In the genomic region with DNA sequence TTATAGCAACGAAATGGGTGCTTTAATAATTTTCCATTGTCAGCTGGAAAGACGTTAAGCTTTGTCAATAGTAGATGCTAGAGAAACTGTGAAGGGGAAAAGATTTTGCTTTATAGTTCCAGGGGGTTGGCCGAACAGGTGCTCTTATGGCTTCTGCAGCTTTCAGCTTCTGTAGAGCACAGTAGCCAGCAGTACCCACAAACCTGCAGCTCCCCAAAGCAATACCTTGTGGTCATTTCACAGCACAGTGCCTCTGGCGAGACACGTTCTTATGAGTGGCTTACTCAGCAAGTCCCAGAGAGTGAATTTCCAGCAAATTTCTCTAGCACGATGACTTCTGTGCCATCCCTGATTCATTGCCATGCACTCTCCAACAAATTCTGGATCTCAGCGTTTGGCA, we compare ENCODE assay signal across 19 cellular contexts.
"Had no signal": no experiment of that assay in that cellular context is flagged by ENCODE, and none has a peak within 500 bp of the region (broad histone marks: within the 10 kb centered on the region; RNA-seq: fewer than 3 reads in every experiment).

No MANE protein-coding gene starts in this region.

- H3K4me3 ChIP-seq: coronary artery, heart left ventricle, ovary, thyroid gland, upper lobe of right lung had no signal

- H3K4me1 ChIP-seq: heart left ventricle, thyroid gland, upper lobe of right lung had no signal

- H3K27ac ChIP-seq: coronary artery, epithelial cell of prostate, heart left ventricle, neutrophil, ovary, thyroid gland, upper lobe of right lung had no signal

- H3K36me3 ChIP-seq: heart left ventricle, neutrophil, ovary, thyroid gland, upper lobe of right lung had no signal

- H3K9me3 ChIP-seq: neutrophil, thyroid gland had no signal

- ATAC-seq: activated CD8-positive, alpha-beta T cell treated with anti-CD3 and anti-CD28 coated beads, Interleukin-2, amount 10 ng/mL, durations not matched to agents 7 days and 5 days; activated naive CD8-positive, alpha-beta T cell treated with anti-CD3 and anti-CD28 coated beads, Interleukin-2, amount 50 U/mL, for 24 hours; heart left ventricle; left colon; right cardiac atrium; upper lobe of right lung had no signal

- H3K27me3 ChIP-seq: heart left ventricle, neutrophil, ovary, thyroid gland, upper lobe of right lung had no signal

- DNase-seq: activated CD4-positive, alpha-beta T cell treated with anti-CD3 and anti-CD28 coated beads for 1 hour; activated CD4-positive, alpha-beta T cell treated with anti-CD3 and anti-CD28 coated beads, Interleukin-2, amount 50 U/mL, for 1 hour; activated CD8-positive, alpha-beta T cell treated with anti-CD3 and anti-CD28 coated beads, Interleukin-2, amount 10 ng/mL, durations not matched to agents 7 days and 5 days; activated gamma-delta T cell; activated naive CD4-positive, alpha-beta T cell treated with anti-CD3 and anti-CD28 coated beads, Interleukin-2, amount 50 U/mL, for 16 hours; activated naive CD8-positive, alpha-beta T cell treated with anti-CD3 and anti-CD28 coated beads, Interleukin-2, amount 50 U/mL, for 24 hours; cerebellar nuclear complex; heart left ventricle; islet precursor cell; left colon; ovary; right cardiac atrium; stimulated activated CD4-positive, alpha-beta T cell treated with anti-CD3 and anti-CD28 coated beads, Interleukin-1b, Interleukin-23, amount 100 ng/mL, for 48 hours; substantia nigra; thyroid gland; upper lobe of right lung had no signal
